ENCODE assay signal across 15 cellular contexts in genomic region chr1:33096358-33097005, GRCh38. TPM values are rescaled to one million over a fixed set of nuclear protein-coding genes. Genes with fewer than 3 reads are reported as not detected.
A peak's percentile ranks its signal among the peaks of the same experiment; 100 is the strongest.
DNase-seq lines count a peak whose midpoint lies in the region; ATAC-seq lines count a peak whose summit lies in the region.
"Had no signal": no experiment of that assay in that cellular context is flagged by ENCODE, and none has a peak within 500 bp of the region (broad histone marks: within the 10 kb centered on the region; RNA-seq: fewer than 3 reads in every experiment).

No MANE protein-coding gene starts in this region.

- no peaks in the 10 kb centered on the region for H3K27me3 Mint-ChIP-seq in central memory CD8-positive, alpha-beta T cell
- no peaks in the 10 kb centered on the region for H3K27me3 Mint-ChIP-seq in natural killer cell treated with Interleukin-12 subunit alpha and Interleukin-12 subunit beta and Interleukin-15 and Interleukin-18, amount 100 ng/mL, for 72 hours
- H3K27me3 Mint-ChIP-seq: stimulated activated naive CD8-positive, alpha-beta T cell treated with anti-CD3 and anti-CD28 coated beads, Interleukin-15, amount 100 ng/mL, for 72 hours had no signal

- no peak for ATAC-seq in central memory CD8-positive, alpha-beta T cell (replicated peaks; ENCODE audit: extremely low read depth, poor library complexity, severe bottlenecking)
- ATAC-seq in natural killer cell treated with Interleukin-12 subunit alpha and Interleukin-12 subunit beta and Interleukin-15 and Interleukin-18, amount 100 ng/mL, for 72 hours = no peak
- ATAC-seq: GM12878; HepG2; stimulated activated naive CD8-positive, alpha-beta T cell treated with anti-CD3 and anti-CD28 coated beads, Interleukin-15, amount 100 ng/mL, for 72 hours had no signal

- DNase-seq in EH (ENCODE audit: low read depth) = peak; percentile 9
- peak; percentile 36 for DNase-seq in NCI-H524 treated with DMSO at 0.1 percent for 48 hours (lab: John Stamatoyannopoulos, UW)
- DNase-seq in central memory CD8-positive, alpha-beta T cell (ENCODE audit: low spot score in 2 of 2) = no peak
- DNase-seq in natural killer cell treated with Interleukin-12 subunit alpha and Interleukin-12 subunit beta and Interleukin-15 and Interleukin-18, amount 100 ng/mL, for 72 hours (ENCODE audit: low spot score) = no peak
- no peak for DNase-seq in SKM-1 (lab: John Stamatoyannopoulos, UW; ENCODE audit: unreplicated experiment)
- DNase-seq in central memory CD4-positive, alpha-beta T cell = no peak
- no peak for DNase-seq in DMS114 treated with DMSO at 0.1 percent for 48 hours (lab: John Stamatoyannopoulos, UW; ENCODE audit: unreplicated experiment)
- DNase-seq: activated CD4-positive, alpha-beta T cell treated with anti-CD3 and anti-CD28 coated beads, Interleukin-2, amount 50 U/mL, for 48 hours; activated effector memory CD4-positive, alpha-beta T cell treated with Interleukin-2 at 50 U/mL for 16 hours; NCI-H1048; SIG-M5; stimulated activated naive CD8-positive, alpha-beta T cell treated with anti-CD3 and anti-CD28 coated beads, Interleukin-15, amount 100 ng/mL, for 72 hours had no signal

- peak overlapping the region; percentile 80 for H3K27ac Mint-ChIP-seq in central memory CD8-positive, alpha-beta T cell (ENCODE audit: low read depth)
- H3K27ac Mint-ChIP-seq in natural killer cell treated with Interleukin-12 subunit alpha and Interleukin-12 subunit beta and Interleukin-15 and Interleukin-18, amount 100 ng/mL, for 72 hours = peak overlapping the region; percentile 17 to 56
- H3K27ac Mint-ChIP-seq: CD14-positive monocyte had no signal

- no peaks in the 10 kb centered on the region for H3K9me3 Mint-ChIP-seq in central memory CD8-positive, alpha-beta T cell
- no peaks in the 10 kb centered on the region for H3K9me3 Mint-ChIP-seq in natural killer cell treated with Interleukin-12 subunit alpha and Interleukin-12 subunit beta and Interleukin-15 and Interleukin-18, amount 100 ng/mL, for 72 hours
- H3K9me3 Mint-ChIP-seq: stimulated activated naive CD8-positive, alpha-beta T cell treated with anti-CD3 and anti-CD28 coated beads, Interleukin-15, amount 100 ng/mL, for 72 hours had no signal

- peaks cover 11% of the 10 kb centered on the region for H3K36me3 Mint-ChIP-seq in central memory CD8-positive, alpha-beta T cell (ENCODE audit: insufficient read depth)
- H3K36me3 Mint-ChIP-seq in natural killer cell treated with Interleukin-12 subunit alpha and Interleukin-12 subunit beta and Interleukin-15 and Interleukin-18, amount 100 ng/mL, for 72 hours = no peaks in the 10 kb centered on the region
- H3K36me3 Mint-ChIP-seq: CD14-positive monocyte had no signal

- peaks cover 43% of the 10 kb centered on the region for H3K4me1 Mint-ChIP-seq in central memory CD8-positive, alpha-beta T cell
- H3K4me1 Mint-ChIP-seq in natural killer cell treated with Interleukin-12 subunit alpha and Interleukin-12 subunit beta and Interleukin-15 and Interleukin-18, amount 100 ng/mL, for 72 hours (ENCODE audit: low read depth in 2 of 2) = peaks cover 47 to 48% of the 10 kb centered on the region in 2 donors

- no peak overlapping the region for H3K4me3 Mint-ChIP-seq in central memory CD8-positive, alpha-beta T cell
- no peak overlapping the region for H3K4me3 Mint-ChIP-seq in natural killer cell treated with Interleukin-12 subunit alpha and Interleukin-12 subunit beta and Interleukin-15 and Interleukin-18, amount 100 ng/mL, for 72 hours
- H3K4me3 Mint-ChIP-seq: CD14-positive monocyte; stimulated activated naive CD8-positive, alpha-beta T cell treated with anti-CD3 and anti-CD28 coated beads, Interleukin-15, amount 100 ng/mL, for 72 hours had no signal

RNA-seq across cellular contexts. Expression of gene AZIN2, which starts 15.5 kb away (rescaled TPM):
- total RNA-seq in natural killer cell treated with Interleukin-12 subunit alpha and Interleukin-12 subunit beta and Interleukin-15 and Interleukin-18, amount 100 ng/mL, for 72 hours = 1 to 10 TPM; 2.4 to 4.4 TPM

RNA-seq across cellular contexts. Expression of gene AK2, which starts 59.8 kb away (rescaled TPM):
- 100 to 1,000 TPM; 379 to 475 TPM for total RNA-seq in natural killer cell treated with Interleukin-12 subunit alpha and Interleukin-12 subunit beta and Interleukin-15 and Interleukin-18, amount 100 ng/mL, for 72 hours

Comparison
In these comparisons a context has a peak if more than half of its experiments do, and no peak if none do; other contexts are left out.
1. DNase-seq: peak in EH (single experiment) and NCI-H524 treated with DMSO at 0.1 percent for 48 hours (single experiment); none in central memory CD8-positive, alpha-beta T cell (0 of 2), natural killer cell treated with Interleukin-12 subunit alpha and Interleukin-12 subunit beta and Interleukin-15 and Interleukin-18, amount 100 ng/mL, for 72 hours (single experiment), SKM-1 (single experiment), central memory CD4-positive, alpha-beta T cell (single experiment) and DMS114 treated with DMSO at 0.1 percent for 48 hours (single experiment).